Comparison of ENCODE assay signal across 25 cellular contexts in genomic region chr22:23098230-23098705, GRCh38. TPM values are rescaled to one million over a fixed set of nuclear protein-coding genes. Genes with fewer than 3 reads are reported as not detected.
DNase-seq lines count a peak whose midpoint lies in the region; ATAC-seq and TF ChIP-seq lines count a peak whose summit lies in the region.
"Had no signal": no experiment of that assay in that cellular context is flagged by ENCODE, and none has a peak within 500 bp of the region (broad histone marks: within the 10 kb centered on the region; RNA-seq: fewer than 3 reads in every experiment).

No MANE protein-coding gene starts in this region.

- H3K4me3 ChIP-seq in esophagus muscularis mucosa, result no peak overlapping the region
- no peak overlapping the region for H3K4me3 ChIP-seq in psoas muscle
- no peak overlapping the region for H3K4me3 ChIP-seq in tibial nerve
- H3K4me3 ChIP-seq: BLaER1 treated with 17β-estradiol and CSF1 and Interleukin-3, amounts not matched to agents 10 nM and 100 nM; upper lobe of left lung had no signal

- H3K36me3 Mint-ChIP-seq in activated naive CD4-positive, alpha-beta T cell treated with anti-CD3 and anti-CD28 coated beads for 36 hours (ENCODE audit: low read depth), result no peaks in the 10 kb centered on the region
- H3K36me3 Mint-ChIP-seq in activated T-helper 2 cell treated with anti-CD3 and anti-CD28 coated beads, Interferon-gamma antibody, Interleukin-2, Interleukin-4, amounts not matched to agents 10 μg/mL and 5 μg/mL and 100 μg/mL, durations not matched to agents 14 hours and 24 hours and 36 hours (ENCODE audit: low read depth), result no peaks in the 10 kb centered on the region
- H3K36me3 Mint-ChIP-seq: memory B cell; naive thymus-derived CD8-positive, alpha-beta T cell had no signal

- H3K4me1 ChIP-seq in esophagus muscularis mucosa (peaks cover 27 to 68% (median 48%) of the 10 kb centered on the region in 4 donors), psoas muscle (peaks cover 18% of the 10 kb centered on the region), tibial nerve (peaks cover 0 to 42% (median 10%) of the 10 kb centered on the region in 4 donors)

- H3K9me3 Mint-ChIP-seq in activated naive CD4-positive, alpha-beta T cell treated with anti-CD3 and anti-CD28 coated beads for 36 hours, result no peaks in the 10 kb centered on the region
- H3K9me3 Mint-ChIP-seq in activated T-helper 2 cell treated with anti-CD3 and anti-CD28 coated beads, Interferon-gamma antibody, Interleukin-2, Interleukin-4, amounts not matched to agents 10 μg/mL and 5 μg/mL and 100 μg/mL, durations not matched to agents 14 hours and 24 hours and 36 hours, result no peaks in the 10 kb centered on the region
- H3K9me3 Mint-ChIP-seq: memory B cell; naive thymus-derived CD8-positive, alpha-beta T cell had no signal

- TF ChIP-seq POLR2A in esophagus muscularis mucosa (IDR thresholded peaks at IDR 0.05; ENCODE audit: low read depth) (no peak), tibial nerve (IDR thresholded peaks at IDR 0.05) (no peak)

- peak overlapping the region; percentile 53 for H3K27ac Mint-ChIP-seq in activated naive CD4-positive, alpha-beta T cell treated with anti-CD3 and anti-CD28 coated beads for 36 hours
- no peak overlapping the region for H3K27ac Mint-ChIP-seq in activated T-helper 2 cell treated with anti-CD3 and anti-CD28 coated beads, Interferon-gamma antibody, Interleukin-2, Interleukin-4, amounts not matched to agents 10 μg/mL and 5 μg/mL and 100 μg/mL, durations not matched to agents 14 hours and 24 hours and 36 hours
- H3K27ac Mint-ChIP-seq: memory B cell had no signal

- intact Hi-C loops in activated naive CD4-positive, alpha-beta T cell treated with anti-CD3 and anti-CD28 coated beads for 36 hours (cut with micrococcal nuclease), result no loop called here
- intact Hi-C loops in esophagus muscularis mucosa (cut with DNase I) (no loop called here), psoas muscle (cut with DNase I) (no loop called here)
- intact Hi-C loops in activated T-helper 2 cell treated with anti-CD3 and anti-CD28 coated beads, Interferon-gamma antibody, Interleukin-2, Interleukin-4, amounts not matched to agents 10 μg/mL and 5 μg/mL and 100 μg/mL, durations not matched to agents 14 hours and 24 hours and 36 hours (cut with micrococcal nuclease), result no loop called here

- CTCF ChIA-PET in activated naive CD4-positive, alpha-beta T cell treated with anti-CD3 and anti-CD28 coated beads for 36 hours (lab: Charles Lee), result no interaction called here

- no peak overlapping the region for H3K4me3 Mint-ChIP-seq in activated naive CD4-positive, alpha-beta T cell treated with anti-CD3 and anti-CD28 coated beads for 36 hours
- H3K4me3 Mint-ChIP-seq in activated T-helper 2 cell treated with anti-CD3 and anti-CD28 coated beads, Interferon-gamma antibody, Interleukin-2, Interleukin-4, amounts not matched to agents 10 μg/mL and 5 μg/mL and 100 μg/mL, durations not matched to agents 14 hours and 24 hours and 36 hours (ENCODE audit: low read depth), result no peak overlapping the region
- H3K4me3 Mint-ChIP-seq: memory B cell; naive thymus-derived CD8-positive, alpha-beta T cell had no signal

- WGBS in esophagus muscularis mucosa, result 67% methylated on average over 5 of the region's 5 CpGs
- 63 to 72% (median 66%) methylated on average over 5 of the region's 5 CpGs for WGBS in psoas muscle, 3 donors
- 64 to 68% methylated on average over 5 of the region's 5 CpGs for WGBS in tibial nerve, 2 donors

- H3K27me3 ChIP-seq in esophagus muscularis mucosa, result no peaks in the 10 kb centered on the region
- H3K27me3 ChIP-seq in psoas muscle (ENCODE audit: insufficient read depth in 3 of 3, low read length in 2 of 3), result no peaks in the 10 kb centered on the region
- no peaks in the 10 kb centered on the region for H3K27me3 ChIP-seq in tibial nerve
- H3K27me3 ChIP-seq: BLaER1 treated with 17β-estradiol and CSF1 and Interleukin-3, amounts not matched to agents 10 nM and 100 nM; upper lobe of left lung had no signal

- no peaks in the 10 kb centered on the region for H3K9me3 ChIP-seq in esophagus muscularis mucosa
- H3K9me3 ChIP-seq in psoas muscle, result no peaks in the 10 kb centered on the region
- no peaks in the 10 kb centered on the region for H3K9me3 ChIP-seq in tibial nerve
- H3K9me3 ChIP-seq: BLaER1 treated with 17β-estradiol and CSF1 and Interleukin-3, amounts not matched to agents 10 nM and 100 nM; upper lobe of left lung had no signal

- DNase-seq in activated naive CD4-positive, alpha-beta T cell treated with anti-CD3 and anti-CD28 coated beads for 36 hours, result no peak
- DNase-seq in activated naive CD4-positive, alpha-beta T cell (lab: John Stamatoyannopoulos, UW), result no peak
- DNase-seq in esophagus muscularis mucosa (ENCODE audit: extremely low spot score) (no peak), psoas muscle (no peak), tibial nerve (ENCODE audit: low spot score in 2 of 2) (no peak), AG08396 (ENCODE audit: low spot score) (no peak)
- DNase-seq in stimulated activated CD4-positive, alpha-beta T cell treated with anti-CD3 and anti-CD28 coated beads, Interleukin-4, amount 100 ng/mL, for 4 hours, result no peak
- no peak for DNase-seq in activated T-helper 2 cell treated with anti-CD3 and anti-CD28 coated beads, Interferon-gamma antibody, Interleukin-2, Interleukin-4, amounts not matched to agents 10 μg/mL and 5 μg/mL and 100 μg/mL, durations not matched to agents 14 hours and 24 hours and 36 hours (ENCODE audit: low spot score)
- DNase-seq: 8988T; activated CD4-positive, alpha-beta T cell treated with anti-CD3 and anti-CD28 coated beads for 48 hours; activated CD8-positive, alpha-beta memory T cell treated with anti-CD3 and anti-CD28 coated beads, Interleukin-2, amount 50 U/mL, for 4 hours; activated effector memory CD4-positive, alpha-beta T cell treated with Interleukin-2 at 50 U/mL for 16 hours; GF-D8; H7; Karpas-422; naive thymus-derived CD8-positive, alpha-beta T cell; NCI-H1048; NCI-H2081 treated with DMSO at 0.1 percent for 48 hours; NCI-H510A had no signal

- no peaks in the 10 kb centered on the region for H3K27me3 Mint-ChIP-seq in activated naive CD4-positive, alpha-beta T cell treated with anti-CD3 and anti-CD28 coated beads for 36 hours (ENCODE audit: low read depth)
- H3K27me3 Mint-ChIP-seq in activated T-helper 2 cell treated with anti-CD3 and anti-CD28 coated beads, Interferon-gamma antibody, Interleukin-2, Interleukin-4, amounts not matched to agents 10 μg/mL and 5 μg/mL and 100 μg/mL, durations not matched to agents 14 hours and 24 hours and 36 hours (ENCODE audit: low read depth), result no peaks in the 10 kb centered on the region
- H3K27me3 Mint-ChIP-seq: memory B cell; naive thymus-derived CD8-positive, alpha-beta T cell had no signal

- ATAC-seq in psoas muscle, result no peak
- ATAC-seq: naive thymus-derived CD8-positive, alpha-beta T cell had no signal

- TF ChIP-seq EP300 in esophagus muscularis mucosa (IDR thresholded peaks at IDR 0.05) (no peak), tibial nerve (IDR thresholded peaks at IDR 0.05) (no peak)

- TF ChIP-seq CTCF in esophagus muscularis mucosa (IDR thresholded peaks at IDR 0.05) (no peak), psoas muscle (IDR thresholded peaks at IDR 0.05) (no peak), tibial nerve (IDR thresholded peaks at IDR 0.05) (no peak)

- peaks cover 0 to 16% (median 5%) of the 10 kb centered on the region in 4 donors for H3K36me3 ChIP-seq in esophagus muscularis mucosa
- no peaks in the 10 kb centered on the region for H3K36me3 ChIP-seq in psoas muscle (ENCODE audit: insufficient read depth in 1 of 2, low read depth in 1 of 2)
- peaks cover 0 to 15% (median 0%) of the 10 kb centered on the region in 3 donors for H3K36me3 ChIP-seq in tibial nerve
- H3K36me3 ChIP-seq: upper lobe of left lung had no signal

- no peaks in the 10 kb centered on the region for H3K4me1 Mint-ChIP-seq in activated naive CD4-positive, alpha-beta T cell treated with anti-CD3 and anti-CD28 coated beads for 36 hours (ENCODE audit: low read depth)
- no peaks in the 10 kb centered on the region for H3K4me1 Mint-ChIP-seq in activated T-helper 2 cell treated with anti-CD3 and anti-CD28 coated beads, Interferon-gamma antibody, Interleukin-2, Interleukin-4, amounts not matched to agents 10 μg/mL and 5 μg/mL and 100 μg/mL, durations not matched to agents 14 hours and 24 hours and 36 hours (ENCODE audit: low read depth)
- H3K4me1 Mint-ChIP-seq: memory B cell; naive thymus-derived CD8-positive, alpha-beta T cell had no signal

- peak overlapping the region; percentile 81 to 87 (median 82) for H3K27ac ChIP-seq in esophagus muscularis mucosa (replicated peaks in 1 of 4)
- peak overlapping the region; percentile 23 for H3K27ac ChIP-seq in psoas muscle
- peak overlapping the region; percentile 43 to 80 (median 62) for H3K27ac ChIP-seq in tibial nerve
- H3K27ac ChIP-seq: BLaER1 treated with 17β-estradiol and CSF1 and Interleukin-3, amounts not matched to agents 10 nM and 100 nM had no signal

RNA-seq across cellular contexts. Expression of gene GNAZ, which starts 27.9 kb away (rescaled TPM):
- 1 to 10 TPM; 1.1 to 1.8 TPM for total RNA-seq in activated naive CD4-positive, alpha-beta T cell treated with anti-CD3 and anti-CD28 coated beads for 36 hours
- total RNA-seq in esophagus muscularis mucosa, result 10 to 100 TPM; 51.7 to 79.5 (median 64.6) TPM
- 1 to 10 TPM; 1.5 to 3.9 (median 1.9) TPM for total RNA-seq in psoas muscle
- polyA plus RNA-seq in psoas muscle, result 1 to 10 TPM in 2 of 3 donors, under 1 TPM in 1; 0.99 to 2.2 (median 1.6) TPM
- total RNA-seq in tibial nerve, result 10 to 100 TPM; 14.1 to 20.1 (median 18.0) TPM
- total RNA-seq in activated T-helper 2 cell treated with anti-CD3 and anti-CD28 coated beads, Interferon-gamma antibody, Interleukin-2, Interleukin-4, amounts not matched to agents 10 μg/mL and 5 μg/mL and 100 μg/mL, durations not matched to agents 14 hours and 24 hours and 36 hours, result 0.32 and 0.39 TPM in 2 replicates

RNA-seq across cellular contexts. Expression of gene RSPH14, which starts 43.5 kb away (rescaled TPM):
- total RNA-seq in activated naive CD4-positive, alpha-beta T cell treated with anti-CD3 and anti-CD28 coated beads for 36 hours, result under 1 TPM; 0.33 to 0.35 TPM
- total RNA-seq in esophagus muscularis mucosa, result under 1 TPM in 2 of 4 donors, not detected in 2; 0.33 to 0.80 TPM
- total RNA-seq in psoas muscle, result not detected
- not detected for polyA plus RNA-seq in psoas muscle
- total RNA-seq in tibial nerve, result under 1 TPM in 1 of 4 donors, not detected in 3; 0.63 TPM
- not detected in 2 replicates for total RNA-seq in activated T-helper 2 cell treated with anti-CD3 and anti-CD28 coated beads, Interferon-gamma antibody, Interleukin-2, Interleukin-4, amounts not matched to agents 10 μg/mL and 5 μg/mL and 100 μg/mL, durations not matched to agents 14 hours and 24 hours and 36 hours
- total RNA-seq: chondrocyte, H7, HT-29 had no signal
- polyA plus RNA-seq: keratinocyte had no signal

RNA-seq across cellular contexts. Expression of gene RAB36, which starts 47.0 kb away (rescaled TPM):
- not detected for total RNA-seq in activated naive CD4-positive, alpha-beta T cell treated with anti-CD3 and anti-CD28 coated beads for 36 hours
- total RNA-seq in esophagus muscularis mucosa (10 to 100 TPM in 1 of 4 donors, 1 to 10 TPM in 3; 5.0 to 10.8 (median 8.2) TPM), psoas muscle (under 1 TPM; 0.22 to 0.56 (median 0.25) TPM), tibial nerve (1 to 10 TPM; 4.9 to 7.5 (median 6.1) TPM)
- polyA plus RNA-seq in psoas muscle, result under 1 TPM in 2 of 3 donors, not detected in 1; 0.05 to 0.08 TPM
- total RNA-seq in activated T-helper 2 cell treated with anti-CD3 and anti-CD28 coated beads, Interferon-gamma antibody, Interleukin-2, Interleukin-4, amounts not matched to agents 10 μg/mL and 5 μg/mL and 100 μg/mL, durations not matched to agents 14 hours and 24 hours and 36 hours, result not detected in 2 replicates

Comparison
In these comparisons a context has a peak if more than half of its experiments do, and no peak if none do; other contexts are left out.
1. H3K27ac ChIP-seq: peak in every context shown above with its lines; median percentile 82 in esophagus muscularis mucosa; 62 in tibial nerve; 23 in psoas muscle.